33 cellular contexts compared by ENCODE assay signal in genomic region chr3:185131602-185132256, GRCh38. TPM values are rescaled to one million over a fixed set of nuclear protein-coding genes. Genes with fewer than 3 reads are reported as not detected.
"Had no signal": no experiment of that assay in that cellular context is flagged by ENCODE, and none has a peak within 500 bp of the region (broad histone marks: within the 10 kb centered on the region; RNA-seq: fewer than 3 reads in every experiment).

No MANE protein-coding gene starts in this region.

- H3K27me3 ChIP-seq: body of pancreas, colonic mucosa, gastroesophageal sphincter had no signal

- H3K4me3 Mint-ChIP-seq: activated CD4-positive, alpha-beta memory T cell treated with anti-CD3 and anti-CD28 coated beads for 36 hours; activated CD4-positive, alpha-beta T cell treated with anti-CD3 and anti-CD28 coated beads for 36 hours; activated CD4-positive, alpha-beta T cell treated with anti-CD3 and anti-CD28 coated beads, Interleukin-2, amount 10 ng/mL, durations not matched to agents 24 days and 14 days; activated CD8-positive, alpha-beta memory T cell treated with anti-CD3 and anti-CD28 coated beads, Interleukin-2, amount 10 ng/mL, durations not matched to agents 7 days and 5 days; activated CD8-positive, alpha-beta T cell treated with anti-CD3 and anti-CD28 coated beads, Interleukin-2, amount 10 ng/mL, durations not matched to agents 7 days and 5 days; activated naive CD4-positive, alpha-beta T cell treated with anti-CD3 and anti-CD28 coated beads for 36 hours; activated naive CD4-positive, alpha-beta T cell treated with anti-CD3 and anti-CD28 coated beads, Interleukin-2, amount 50 U/mL, for 24 hours; activated naive CD8-positive, alpha-beta T cell treated with anti-CD3 and anti-CD28 coated beads for 36 hours; activated naive CD8-positive, alpha-beta T cell treated with anti-CD3 and anti-CD28 coated beads, Interleukin-2, amount 50 U/mL, for 24 hours; activated T-helper 1 cell treated with anti-CD3 and anti-CD28 coated beads, Interleukin-12 subunit alpha, Interleukin-12 subunit beta, Interleukin-2, Interleukin-4 antibody, amounts not matched to agents 30 ng/mL and 10 ng/mL and 1 ng/mL, durations not matched to agents 14 hours and 24 hours and 36 hours; T-helper 17 cell; T-helper 2 cell treated with Interferon-gamma antibody and Interleukin-4, amounts not matched to agents 5 μg/mL and 100 μg/mL, for 36 hours had no signal

- DNase-seq: activated CD4-positive, alpha-beta memory T cell treated with anti-CD3 and anti-CD28 coated beads for 36 hours; activated CD4-positive, alpha-beta T cell treated with anti-CD3 and anti-CD28 coated beads for 36 hours; activated CD4-positive, alpha-beta T cell treated with anti-CD3 and anti-CD28 coated beads, Interleukin-2, amount 10 ng/mL, durations not matched to agents 24 days and 14 days; activated CD4-positive, CD25-positive, alpha-beta regulatory T cell; activated CD4-positive, CD25-positive, alpha-beta regulatory T cell treated with anti-CD3 and anti-CD28 coated beads, Interleukin-2, amount 50 U/mL, for 72 hours; activated CD8-positive, alpha-beta memory T cell treated with anti-CD3 and anti-CD28 coated beads, Interleukin-2, amount 10 ng/mL, durations not matched to agents 7 days and 5 days; activated CD8-positive, alpha-beta memory T cell treated with anti-CD3 and anti-CD28 coated beads, Interleukin-2, amount 50 U/mL, for 4 hours; activated CD8-positive, alpha-beta T cell treated with anti-CD3 and anti-CD28 coated beads, Interleukin-2, amount 10 ng/mL, durations not matched to agents 7 days and 5 days; activated effector memory CD4-positive, alpha-beta T cell treated with anti-CD3 and anti-CD28 coated beads, Interleukin-2, amount 50 U/mL, for 16 hours; activated naive CD4-positive, alpha-beta T cell treated with anti-CD3 and anti-CD28 coated beads for 36 hours; activated naive CD8-positive, alpha-beta T cell treated with anti-CD3 and anti-CD28 coated beads for 36 hours; activated naive CD8-positive, alpha-beta T cell treated with anti-CD3 and anti-CD28 coated beads, Interleukin-2, amount 50 U/mL, for 24 hours; activated T-cell treated with anti-CD3 and anti-CD28 coated beads, Interleukin-2, amount 50 U/mL, for 1 hour; activated T-cell treated with anti-CD3 and anti-CD28 coated beads, Interleukin-2, amount 50 U/mL, for 48 hours; adrenal gland; amygdala; aorta; body of pancreas; caudate nucleus; colonic mucosa; effector CD8-positive, alpha-beta T cell; esophagus squamous epithelium; foreskin melanocyte; T-helper 1 cell; T-helper 17 cell had no signal

- H3K27ac Mint-ChIP-seq: activated CD4-positive, alpha-beta memory T cell treated with anti-CD3 and anti-CD28 coated beads for 36 hours; activated CD4-positive, alpha-beta T cell treated with anti-CD3 and anti-CD28 coated beads for 36 hours; activated CD4-positive, alpha-beta T cell treated with anti-CD3 and anti-CD28 coated beads, Interleukin-2, amount 10 ng/mL, durations not matched to agents 24 days and 14 days; activated CD8-positive, alpha-beta memory T cell treated with anti-CD3 and anti-CD28 coated beads, Interleukin-2, amount 10 ng/mL, durations not matched to agents 7 days and 5 days; activated CD8-positive, alpha-beta T cell treated with anti-CD3 and anti-CD28 coated beads, Interleukin-2, amount 10 ng/mL, durations not matched to agents 7 days and 5 days; activated naive CD4-positive, alpha-beta T cell treated with anti-CD3 and anti-CD28 coated beads for 36 hours; activated naive CD4-positive, alpha-beta T cell treated with anti-CD3 and anti-CD28 coated beads, Interleukin-2, amount 50 U/mL, for 24 hours; activated naive CD8-positive, alpha-beta T cell treated with anti-CD3 and anti-CD28 coated beads for 36 hours; activated naive CD8-positive, alpha-beta T cell treated with anti-CD3 and anti-CD28 coated beads, Interleukin-2, amount 50 U/mL, for 24 hours; activated T-helper 1 cell treated with anti-CD3 and anti-CD28 coated beads, Interleukin-12 subunit alpha, Interleukin-12 subunit beta, Interleukin-2, Interleukin-4 antibody, amounts not matched to agents 30 ng/mL and 10 ng/mL and 1 ng/mL, durations not matched to agents 14 hours and 24 hours and 36 hours; activated T-helper 2 cell treated with anti-CD3 and anti-CD28 coated beads, Interferon-gamma antibody, Interleukin-2, Interleukin-4, amounts not matched to agents 10 μg/mL and 5 μg/mL and 100 μg/mL, durations not matched to agents 14 hours and 24 hours and 36 hours; T-helper 17 cell; T-helper 2 cell treated with Interferon-gamma antibody and Interleukin-4, amounts not matched to agents 5 μg/mL and 100 μg/mL, for 36 hours had no signal

- H3K4me1 Mint-ChIP-seq: activated CD4-positive, alpha-beta T cell treated with anti-CD3 and anti-CD28 coated beads for 36 hours; activated CD4-positive, alpha-beta T cell treated with anti-CD3 and anti-CD28 coated beads, Interleukin-2, amount 10 ng/mL, durations not matched to agents 24 days and 14 days; activated CD8-positive, alpha-beta memory T cell treated with anti-CD3 and anti-CD28 coated beads, Interleukin-2, amount 10 ng/mL, durations not matched to agents 7 days and 5 days; activated naive CD4-positive, alpha-beta T cell treated with anti-CD3 and anti-CD28 coated beads, Interleukin-2, amount 50 U/mL, for 24 hours; activated naive CD8-positive, alpha-beta T cell treated with anti-CD3 and anti-CD28 coated beads for 36 hours; activated naive CD8-positive, alpha-beta T cell treated with anti-CD3 and anti-CD28 coated beads, Interleukin-2, amount 50 U/mL, for 24 hours; T-helper 17 cell had no signal

- H3K9me3 ChIP-seq: adrenal gland, body of pancreas, colonic mucosa, esophagus squamous epithelium, gastroesophageal sphincter had no signal

- H3K4me3 ChIP-seq: adrenal gland, body of pancreas, colonic mucosa, esophagus squamous epithelium, gastroesophageal sphincter had no signal

- ATAC-seq: activated CD4-positive, alpha-beta T cell treated with anti-CD3 and anti-CD28 coated beads for 36 hours; activated CD8-positive, alpha-beta memory T cell treated with anti-CD3 and anti-CD28 coated beads, Interleukin-2, amount 10 ng/mL, durations not matched to agents 7 days and 5 days; activated CD8-positive, alpha-beta T cell treated with anti-CD3 and anti-CD28 coated beads, Interleukin-2, amount 10 ng/mL, durations not matched to agents 7 days and 5 days; activated naive CD8-positive, alpha-beta T cell treated with anti-CD3 and anti-CD28 coated beads, Interleukin-2, amount 50 U/mL, for 24 hours; body of pancreas; gastroesophageal sphincter; T-helper 17 cell had no signal

- FAIRE-seq: endometrium, endothelial cell of umbilical vein had no signal

- H3K27ac ChIP-seq: adrenal gland, body of pancreas, colonic mucosa, epithelial cell of prostate, esophagus squamous epithelium, gastroesophageal sphincter had no signal

- H3K9me3 Mint-ChIP-seq: activated CD4-positive, alpha-beta memory T cell treated with anti-CD3 and anti-CD28 coated beads for 36 hours; activated CD4-positive, alpha-beta T cell treated with anti-CD3 and anti-CD28 coated beads, Interleukin-2, amount 10 ng/mL, durations not matched to agents 24 days and 14 days; activated naive CD4-positive, alpha-beta T cell treated with anti-CD3 and anti-CD28 coated beads for 36 hours; activated naive CD4-positive, alpha-beta T cell treated with anti-CD3 and anti-CD28 coated beads, Interleukin-2, amount 50 U/mL, for 24 hours; activated naive CD8-positive, alpha-beta T cell treated with anti-CD3 and anti-CD28 coated beads for 36 hours; activated naive CD8-positive, alpha-beta T cell treated with anti-CD3 and anti-CD28 coated beads, Interleukin-2, amount 50 U/mL, for 24 hours; activated T-helper 1 cell treated with anti-CD3 and anti-CD28 coated beads, Interleukin-12 subunit alpha, Interleukin-12 subunit beta, Interleukin-2, Interleukin-4 antibody, amounts not matched to agents 30 ng/mL and 10 ng/mL and 1 ng/mL, durations not matched to agents 14 hours and 24 hours and 36 hours; activated T-helper 2 cell treated with anti-CD3 and anti-CD28 coated beads, Interferon-gamma antibody, Interleukin-2, Interleukin-4, amounts not matched to agents 10 μg/mL and 5 μg/mL and 100 μg/mL, durations not matched to agents 14 hours and 24 hours and 36 hours; T-helper 2 cell treated with Interferon-gamma antibody and Interleukin-4, amounts not matched to agents 5 μg/mL and 100 μg/mL, for 36 hours had no signal

- H3K4me1 ChIP-seq: adrenal gland, body of pancreas, colonic mucosa, esophagus squamous epithelium had no signal

- H3K36me3 ChIP-seq: adrenal gland, colonic mucosa, esophagus squamous epithelium, gastroesophageal sphincter had no signal

- H3K36me3 Mint-ChIP-seq: activated CD4-positive, alpha-beta memory T cell treated with anti-CD3 and anti-CD28 coated beads for 36 hours; activated CD8-positive, alpha-beta memory T cell treated with anti-CD3 and anti-CD28 coated beads, Interleukin-2, amount 10 ng/mL, durations not matched to agents 7 days and 5 days; activated naive CD4-positive, alpha-beta T cell treated with anti-CD3 and anti-CD28 coated beads, Interleukin-2, amount 50 U/mL, for 24 hours; activated naive CD8-positive, alpha-beta T cell treated with anti-CD3 and anti-CD28 coated beads for 36 hours had no signal

RNA-seq across cellular contexts. Expression of gene C3orf70, which starts 21.1 kb away (rescaled TPM):
- total RNA-seq: activated CD4-positive, alpha-beta memory T cell treated with anti-CD3 and anti-CD28 coated beads for 36 hours; activated naive CD4-positive, alpha-beta T cell treated with anti-CD3 and anti-CD28 coated beads for 36 hours had no signal
